ENCODE assay signal across 1 cellular context in genomic region chr6:34324738-34325444, GRCh38.
TF ChIP-seq lines count a peak whose summit lies in the region.

No MANE protein-coding gene starts in this region.

TF ChIP-seq in HEK293, 187 proteins besides CTCF, POLR2A, EP300 and RAD21 (continued from another document):
- TF ChIP-seq IKZF3 (tag by site-specific recombination; IDR thresholded peaks at IDR 0.05) (peak; percentile 53; the same call in 1 of the 2 replicates), ZBTB10 (tag by site-specific recombination; IDR thresholded peaks at IDR 0.05) (no peak), KLF10 (tag by site-specific recombination; IDR thresholded peaks at IDR 0.05) (no peak), ZNF404 (tag by site-specific recombination; IDR thresholded peaks at IDR 0.05) (no peak), ZFP69B (tag by site-specific recombination; IDR thresholded peaks at IDR 0.05) (peak; percentile 77; the same call in 1 of the 2 replicates), ZNF555 (tag by site-specific recombination; conservative IDR thresholded peaks at IDR 0.05) (no peak), ZNF24 (tag by site-specific recombination; IDR thresholded peaks at IDR 0.05) (peak; percentile 63; the same call in 1 of the 2 replicates), ZNF560 (tag by site-specific recombination; IDR thresholded peaks at IDR 0.05; ENCODE audit: borderline replicate concordance) (no peak), ZSCAN30 (tag by site-specific recombination; IDR thresholded peaks at IDR 0.05) (peak; percentile 61; the same call in 1 of the 2 replicates), ZNF792 (tag by site-specific recombination; IDR thresholded peaks at IDR 0.05) (no peak), ZNF596 (tag by site-specific recombination; IDR thresholded peaks at IDR 0.05) (0 out of 2 replicates have a peak, but pooled peaks have one; percentile 52), ZNF335 (tag by site-specific recombination; conservative IDR thresholded peaks at IDR 0.05) (peak; percentile 79), ZNF394 (tag by site-specific recombination; IDR thresholded peaks at IDR 0.05; ENCODE audit: borderline replicate concordance) (no peak), ZNF175 (tag by site-specific recombination; IDR thresholded peaks at IDR 0.05) (no peak), ZNF416 (tag by site-specific recombination; IDR thresholded peaks at IDR 0.05) (no peak), PRDM1 (tag by site-specific recombination; IDR thresholded peaks at IDR 0.05) (peak; percentile 70), ZNF239 (tag by site-specific recombination; IDR thresholded peaks at IDR 0.05) (no peak), REST (tag by site-specific recombination; IDR thresholded peaks at IDR 0.05) (no peak), SP2 (tag by site-specific recombination; IDR thresholded peaks at IDR 0.05) (no peak), ZNF324 (tag by site-specific recombination; IDR thresholded peaks at IDR 0.05) (no peak), ZBTB26 (tag by site-specific recombination; optimal IDR thresholded peaks at IDR 0.05) (no peak), ZNF366 (tag by site-specific recombination; conservative IDR thresholded peaks at IDR 0.05) (peak; percentile 62), KLF16 (tag by site-specific recombination; IDR thresholded peaks at IDR 0.05) (no peak), ZBTB11 (tag by site-specific recombination; conservative IDR thresholded peaks at IDR 0.05; ENCODE audit: low read depth) (no peak), HIC1 (tag by site-specific recombination; IDR thresholded peaks at IDR 0.05) (no peak), ZNF629 (tag by site-specific recombination; IDR thresholded peaks at IDR 0.05) (peak; percentile 6; the same call in 1 of the 2 replicates)
